In genomic region chr1:65292861-65293593, GRCh38 we compare ENCODE assay signal across 1 cellular context.
TF ChIP-seq lines count a peak whose summit lies in the region.

No MANE protein-coding gene starts in this region.

TF ChIP-seq in H1, 55 proteins besides CTCF, POLR2A, EP300 and RAD21 (continued from another document):
- no peak for TF ChIP-seq CBX5 (IDR thresholded peaks at IDR 0.05; ENCODE audit: low read depth, low read length)
TF ChIP-seq in H1: peak in this region for 0.
